In genomic region chr7:150737265-150738055, GRCh38 we compare ENCODE assay signal across 8 cellular contexts. TPM values are rescaled to one million over a fixed set of nuclear protein-coding genes. Genes with fewer than 3 reads are reported as not detected.
DNase-seq lines count a peak whose midpoint lies in the region; ATAC-seq lines count a peak whose summit lies in the region.

Gene GIMAP5 (plus strand): TSS chr7:150737418. CDS start chr7:150740885, 3,467 bp downstream.

- CTCF ChIA-PET in activated CD4-positive, alpha-beta memory T cell treated with anti-CD3 and anti-CD28 coated beads for 36 hours (lab: Charles Lee), result interaction anchor here (0.8 to 3.2 kb wide), 8 partner anchors 11 to 289 kb away, joined by 4 to 10 read pairs (median 6); partner anchors contain the start of genes GIMAP1, GIMAP2, GIMAP6 and GIMAP8

- ATAC-seq in HG02798 (IDR thresholded peaks at IDR 0.05; ENCODE audit: poor library complexity, unreplicated experiment) (peak; percentile 60), Right ventricle myocardium superior (ENCODE audit: poor library complexity) (peak; percentile 64), HG03039 (IDR thresholded peaks at IDR 0.05; ENCODE audit: unreplicated experiment) (no peak)
- ATAC-seq in stimulated activated naive CD8-positive, alpha-beta T cell treated with anti-CD3 and anti-CD28 coated beads, Interleukin-15, amount 100 ng/mL, for 72 hours, result peak; percentile 65

- H3K27ac Mint-ChIP-seq in activated CD4-positive, alpha-beta memory T cell treated with anti-CD3 and anti-CD28 coated beads for 36 hours, result peak within 1 kb of the TSS; percentile 97
- peak within 1 kb of the TSS; percentile 94 to 99 for H3K27ac Mint-ChIP-seq in stimulated activated naive CD8-positive, alpha-beta T cell treated with anti-CD3 and anti-CD28 coated beads, Interleukin-15, amount 100 ng/mL, for 72 hours

- H3K4me3 ChIP-seq in GM08714 (ENCODE audit: low read length), result peak within 1 kb of the TSS; percentile 46; the same call in 1 of the 2 replicates

- H3K4me3 Mint-ChIP-seq in activated CD4-positive, alpha-beta memory T cell treated with anti-CD3 and anti-CD28 coated beads for 36 hours, result peak within 1 kb of the TSS; percentile 87
- H3K4me3 Mint-ChIP-seq in stimulated activated naive CD8-positive, alpha-beta T cell treated with anti-CD3 and anti-CD28 coated beads, Interleukin-15, amount 100 ng/mL, for 72 hours, result peak within 1 kb of the TSS; percentile 87 to 98

- intact Hi-C loops in activated CD4-positive, alpha-beta memory T cell treated with anti-CD3 and anti-CD28 coated beads for 36 hours (cut with micrococcal nuclease), result loop anchor here (1.0 kb wide), 2 partner anchors 21 to 169 kb away; partner anchors contain the start of gene GIMAP1
- intact Hi-C loops in Right ventricle myocardium superior (cut with DNase I), result no loop called here

- H3K9me3 Mint-ChIP-seq in activated CD4-positive, alpha-beta memory T cell treated with anti-CD3 and anti-CD28 coated beads for 36 hours, result no peaks in the 10 kb centered on the region
- peaks cover 11 to 14% of the 10 kb centered on the region in 2 donors for H3K9me3 Mint-ChIP-seq in stimulated activated naive CD8-positive, alpha-beta T cell treated with anti-CD3 and anti-CD28 coated beads, Interleukin-15, amount 100 ng/mL, for 72 hours

- POLR2A ChIA-PET in activated CD4-positive, alpha-beta memory T cell treated with anti-CD3 and anti-CD28 coated beads for 36 hours (lab: Charles Lee), result interaction anchor here (0.6 to 3.9 kb wide), 20 partner anchors 10 to 291 kb away, joined by 3 to 45 read pairs (median 5); partner anchors contain the start of genes GIMAP1, GIMAP2, GIMAP4 and GIMAP6

- peaks cover 72% of the 10 kb centered on the region for H3K4me1 Mint-ChIP-seq in activated CD4-positive, alpha-beta memory T cell treated with anti-CD3 and anti-CD28 coated beads for 36 hours (ENCODE audit: low read depth)
- H3K4me1 Mint-ChIP-seq in stimulated activated naive CD8-positive, alpha-beta T cell treated with anti-CD3 and anti-CD28 coated beads, Interleukin-15, amount 100 ng/mL, for 72 hours, result peaks cover 77% of the 10 kb centered on the region

- H3K27me3 Mint-ChIP-seq in activated CD4-positive, alpha-beta memory T cell treated with anti-CD3 and anti-CD28 coated beads for 36 hours, result no peaks in the 10 kb centered on the region
- no peaks in the 10 kb centered on the region for H3K27me3 Mint-ChIP-seq in stimulated activated naive CD8-positive, alpha-beta T cell treated with anti-CD3 and anti-CD28 coated beads, Interleukin-15, amount 100 ng/mL, for 72 hours

- peak; percentile 77 for DNase-seq in activated CD4-positive, alpha-beta memory T cell treated with anti-CD3 and anti-CD28 coated beads for 36 hours
- DNase-seq in Right ventricle myocardium superior (peak; percentile 54), KG1 (lab: John Stamatoyannopoulos, UW) (no peak), NCI-H526 (lab: John Stamatoyannopoulos, UW) (no peak)
- peak in 1 of 2 donors; percentile 66 for DNase-seq in stimulated activated naive CD8-positive, alpha-beta T cell treated with anti-CD3 and anti-CD28 coated beads, Interleukin-15, amount 100 ng/mL, for 72 hours

- peaks cover 47% of the 10 kb centered on the region for H3K36me3 Mint-ChIP-seq in activated CD4-positive, alpha-beta memory T cell treated with anti-CD3 and anti-CD28 coated beads for 36 hours

RNA-seq across cellular contexts. Expression of gene GIMAP5, which starts in this region (rescaled TPM):
- total RNA-seq in activated CD4-positive, alpha-beta memory T cell treated with anti-CD3 and anti-CD28 coated beads for 36 hours, result 10 to 100 TPM; 45.9 to 48.3 TPM
- total RNA-seq in Right ventricle myocardium superior, result 8.5 TPM

Comparison
In these comparisons a context has a peak if more than half of its experiments do, and no peak if none do; other contexts are left out.
1. DNase-seq: peak in activated CD4-positive, alpha-beta memory T cell treated with anti-CD3 and anti-CD28 coated beads for 36 hours (single experiment) and Right ventricle myocardium superior (single experiment); none in KG1 (single experiment) and NCI-H526 (0 of 2).